1 cellular context compared by ENCODE assay signal in the genomic region with DNA sequence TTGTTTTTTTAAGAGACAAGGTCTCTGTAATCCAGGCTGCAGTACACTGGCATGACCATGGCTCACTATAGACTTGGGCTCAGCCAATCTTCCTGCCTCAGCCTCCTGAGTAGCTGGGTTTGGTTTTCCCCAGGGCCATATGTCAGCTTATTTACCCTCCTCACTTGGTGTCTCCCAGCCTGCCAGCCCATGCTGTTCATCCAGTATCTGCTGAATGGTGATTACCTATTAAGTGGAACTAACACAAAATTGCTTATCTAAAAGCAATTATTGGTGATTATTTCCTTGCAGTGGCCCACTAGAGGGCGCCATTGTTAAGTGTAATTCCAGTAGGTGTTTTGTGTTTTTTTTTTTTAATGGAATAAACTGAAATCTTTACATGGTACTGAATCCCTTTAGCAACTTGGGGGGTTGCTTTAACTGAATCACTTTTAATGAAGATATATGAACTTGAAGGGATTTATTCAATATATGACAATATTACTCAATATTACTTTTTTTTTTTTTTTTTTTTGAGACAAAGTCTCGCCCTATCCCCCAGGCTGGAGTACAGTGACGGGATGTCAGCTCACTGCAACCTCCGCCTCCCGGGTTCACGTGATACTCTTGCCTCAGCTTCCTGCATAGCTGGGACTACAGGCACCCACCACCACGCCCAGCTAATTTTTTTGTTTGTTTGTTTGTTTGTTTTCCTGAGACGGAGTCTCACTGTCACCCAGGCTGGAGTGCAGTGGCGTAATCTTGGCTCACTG.
TF ChIP-seq lines count a peak whose summit lies in the region.

No MANE protein-coding gene starts in this region.

TF ChIP-seq in endothelial cell of umbilical vein, 7 proteins besides CTCF, POLR2A, EP300 and RAD21 (continued from another document):
- TF ChIP-seq MAX (IDR thresholded peaks at IDR 0.05; ENCODE audit: insufficient read depth, insufficient read length): no peak
- no peak for TF ChIP-seq EZH2 (IDR thresholded peaks at IDR 0.05; ENCODE audit: borderline replicate concordance, low read depth, low read length, severe bottlenecking)
- no peak for TF ChIP-seq FOS (IDR thresholded peaks at IDR 0.05; ENCODE audit: borderline replicate concordance, insufficient read depth, low read length)
- no peak for TF ChIP-seq POLR2AphosphoS5 (IDR thresholded peaks at IDR 0.05; ENCODE audit: insufficient read depth, low read depth, low read length)
